Comparison of ENCODE assay signal across 36 cellular contexts in the genomic region with DNA sequence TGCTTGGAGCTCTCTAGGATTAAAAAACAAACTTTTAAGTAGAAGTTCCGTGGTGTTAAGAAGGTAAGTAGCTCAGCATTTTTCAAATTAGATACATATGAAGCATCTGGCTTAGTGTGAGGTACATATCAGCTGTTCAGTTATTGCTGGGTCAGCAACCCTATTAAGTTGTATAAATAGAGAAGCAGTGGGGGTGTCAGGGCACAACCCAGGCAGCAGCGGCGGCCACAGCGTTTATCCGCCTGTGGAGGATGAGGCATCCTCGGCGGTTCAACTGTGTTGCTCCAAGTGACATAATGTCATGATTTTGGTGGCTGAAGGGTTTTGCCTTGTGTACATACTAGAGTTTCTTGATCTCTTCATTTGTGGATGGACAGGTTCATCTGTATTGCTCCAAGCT.
"Had no signal": no experiment of that assay in that cellular context is flagged by ENCODE, and none has a peak within 500 bp of the region (broad histone marks: within the 10 kb centered on the region; RNA-seq: fewer than 3 reads in every experiment).

No MANE protein-coding gene starts in this region.

- FAIRE-seq: astrocyte, TTC549 had no signal

- H3K9me3 Mint-ChIP-seq: activated B cell treated with CpG ODN at 0.5 μM for 24 hours; activated CD4-positive, alpha-beta memory T cell treated with anti-CD3 and anti-CD28 coated beads, Interleukin-2, amount 10 ng/mL, durations not matched to agents 7 days and 5 days; activated naive CD4-positive, alpha-beta T cell treated with anti-CD3 and anti-CD28 coated beads for 36 hours; activated naive CD8-positive, alpha-beta T cell treated with anti-CD3 and anti-CD28 coated beads for 36 hours; activated T-cell treated with anti-CD3 and anti-CD28 coated beads, Interleukin-2, amount 50 U/mL, for 4 hours; activated T-cell treated with anti-CD3 and anti-CD28 coated beads, Interleukin-2, amount 50 U/mL, for 72 hours; activated T-helper 1 cell treated with anti-CD3 and anti-CD28 coated beads, Interleukin-12 subunit alpha, Interleukin-12 subunit beta, Interleukin-2, Interleukin-4 antibody, amounts not matched to agents 30 ng/mL and 10 ng/mL and 1 ng/mL, durations not matched to agents 14 hours and 24 hours and 36 hours; activated T-helper 17 cell treated with anti-CD3 and anti-CD28 coated beads, Interleukin-2, amount 50 U/mL, for 72 hours; T-helper 1 cell treated with Interleukin-12 subunit alpha and Interleukin-12 subunit beta and Interleukin-4 antibody, amounts not matched to agents 30 μg/mL and 1 μg/mL, for 36 hours; T-helper 2 cell treated with Interferon-gamma antibody and Interleukin-4, amounts not matched to agents 5 μg/mL and 100 μg/mL, for 36 hours had no signal

- H3K4me1 Mint-ChIP-seq: activated B cell treated with CpG ODN at 0.5 μM for 24 hours; activated CD4-positive, alpha-beta memory T cell treated with anti-CD3 and anti-CD28 coated beads, Interleukin-2, amount 10 ng/mL, durations not matched to agents 7 days and 5 days; activated CD4-positive, alpha-beta T cell treated with anti-CD3 and anti-CD28 coated beads, Interleukin-2, amount 10 ng/mL, durations not matched to agents 24 days and 14 days; activated naive CD8-positive, alpha-beta T cell treated with anti-CD3 and anti-CD28 coated beads for 36 hours; activated T-helper 17 cell treated with anti-CD3 and anti-CD28 coated beads, Interleukin-2, amount 50 U/mL, for 72 hours had no signal

- DNase-seq: activated B cell treated with CpG ODN at 0.5 μM for 24 hours; activated CD4-positive, alpha-beta memory T cell treated with anti-CD3 and anti-CD28 coated beads, Interleukin-2, amount 10 ng/mL, durations not matched to agents 7 days and 5 days; activated CD4-positive, alpha-beta T cell treated with anti-CD3 and anti-CD28 coated beads for 4 hours; activated CD4-positive, alpha-beta T cell treated with anti-CD3 and anti-CD28 coated beads, Interleukin-2, amount 10 ng/mL, durations not matched to agents 24 days and 14 days; activated CD4-positive, alpha-beta T cell treated with anti-CD3 and anti-CD28 coated beads, Interleukin-2, amount 50 U/mL, for 48 hours; activated CD4-positive, CD25-positive, alpha-beta regulatory T cell treated with anti-CD3 and anti-CD28 coated beads, Interleukin-2, amount 50 U/mL, for 72 hours; activated CD8-positive, alpha-beta memory T cell treated with anti-CD3 and anti-CD28 coated beads for 24 hours; activated CD8-positive, alpha-beta memory T cell treated with anti-CD3 and anti-CD28 coated beads, Interleukin-2, amount 50 U/mL, for 4 hours; activated CD8-positive, alpha-beta T cell treated with anti-CD3 and anti-CD28 coated beads, Interleukin-2, amount 10 ng/mL, durations not matched to agents 7 days and 5 days; activated effector memory CD4-positive, alpha-beta T cell treated with anti-CD3 and anti-CD28 coated beads, Interleukin-2, amount 50 U/mL, for 16 hours; activated naive CD4-positive, alpha-beta T cell treated with anti-CD3 and anti-CD28 coated beads for 36 hours; activated naive CD4-positive, alpha-beta T cell treated with anti-CD3 and anti-CD28 coated beads, Interleukin-2, amount 50 U/mL, for 16 hours; activated naive CD8-positive, alpha-beta T cell treated with anti-CD3 and anti-CD28 coated beads for 36 hours; activated T-cell treated with anti-CD3 and anti-CD28 coated beads for 4 hours; activated T-cell treated with anti-CD3 and anti-CD28 coated beads, Interleukin-2, amount 50 U/mL, for 1 hour; activated T-cell treated with anti-CD3 and anti-CD28 coated beads, Interleukin-2, amount 50 U/mL, for 4 hours; activated T-cell treated with anti-CD3 and anti-CD28 coated beads, Interleukin-2, amount 50 U/mL, for 72 hours; adrenal gland; amniotic stem cell; aorta; body of pancreas; brain microvascular endothelial cell; central memory CD4-positive, alpha-beta T cell; SW 1271; T-helper 1 cell; T-helper 2 cell; T-helper 9 cell had no signal

- H3K4me3 ChIP-seq: adrenal gland, body of pancreas, breast epithelium had no signal

- H3K4me1 ChIP-seq: adrenal gland, breast epithelium had no signal

- H3K36me3 ChIP-seq: adrenal gland, brain microvascular endothelial cell, breast epithelium had no signal

- H3K27ac Mint-ChIP-seq: activated B cell treated with CpG ODN at 0.5 μM for 24 hours; activated CD4-positive, alpha-beta memory T cell treated with anti-CD3 and anti-CD28 coated beads, Interleukin-2, amount 10 ng/mL, durations not matched to agents 7 days and 5 days; activated CD4-positive, alpha-beta T cell treated with anti-CD3 and anti-CD28 coated beads, Interleukin-2, amount 10 ng/mL, durations not matched to agents 24 days and 14 days; activated CD8-positive, alpha-beta T cell treated with anti-CD3 and anti-CD28 coated beads, Interleukin-2, amount 10 ng/mL, durations not matched to agents 7 days and 5 days; activated naive CD4-positive, alpha-beta T cell treated with anti-CD3 and anti-CD28 coated beads for 36 hours; activated naive CD4-positive, alpha-beta T cell treated with anti-CD3 and anti-CD28 coated beads, Interleukin-2, amount 50 U/mL, for 72 hours; activated naive CD8-positive, alpha-beta T cell treated with anti-CD3 and anti-CD28 coated beads for 36 hours; activated T-cell treated with anti-CD3 and anti-CD28 coated beads, Interleukin-2, amount 50 U/mL, for 72 hours; activated T-helper 1 cell treated with anti-CD3 and anti-CD28 coated beads, Interleukin-12 subunit alpha, Interleukin-12 subunit beta, Interleukin-2, Interleukin-4 antibody, amounts not matched to agents 30 ng/mL and 10 ng/mL and 1 ng/mL, durations not matched to agents 14 hours and 24 hours and 36 hours; activated T-helper 17 cell treated with anti-CD3 and anti-CD28 coated beads, Interleukin-2, amount 50 U/mL, for 72 hours; T-helper 1 cell treated with Interleukin-12 subunit alpha and Interleukin-12 subunit beta and Interleukin-4 antibody, amounts not matched to agents 30 μg/mL and 1 μg/mL, for 36 hours; T-helper 2 cell treated with Interferon-gamma antibody and Interleukin-4, amounts not matched to agents 5 μg/mL and 100 μg/mL, for 36 hours had no signal

- ATAC-seq: activated CD8-positive, alpha-beta T cell treated with anti-CD3 and anti-CD28 coated beads, Interleukin-2, amount 10 ng/mL, durations not matched to agents 7 days and 5 days; activated naive CD4-positive, alpha-beta T cell treated with anti-CD3 and anti-CD28 coated beads, Interleukin-2, amount 50 U/mL, for 72 hours; activated T-cell treated with anti-CD3 and anti-CD28 coated beads, Interleukin-2, amount 50 U/mL, for 4 hours; activated T-cell treated with anti-CD3 and anti-CD28 coated beads, Interleukin-2, amount 50 U/mL, for 72 hours; activated T-helper 17 cell treated with anti-CD3 and anti-CD28 coated beads, Interleukin-2, amount 50 U/mL, for 72 hours; body of pancreas had no signal

- H3K27ac ChIP-seq: adrenal gland, body of pancreas, brain microvascular endothelial cell, breast epithelium, VCaP had no signal

- H3K9me3 ChIP-seq: adrenal gland, body of pancreas, breast epithelium had no signal

- H3K36me3 Mint-ChIP-seq: activated naive CD4-positive, alpha-beta T cell treated with anti-CD3 and anti-CD28 coated beads, Interleukin-2, amount 50 U/mL, for 72 hours; activated naive CD8-positive, alpha-beta T cell treated with anti-CD3 and anti-CD28 coated beads for 36 hours had no signal

- H3K4me3 Mint-ChIP-seq: activated B cell treated with CpG ODN at 0.5 μM for 24 hours; activated CD4-positive, alpha-beta memory T cell treated with anti-CD3 and anti-CD28 coated beads, Interleukin-2, amount 10 ng/mL, durations not matched to agents 7 days and 5 days; activated CD4-positive, alpha-beta T cell treated with anti-CD3 and anti-CD28 coated beads, Interleukin-2, amount 10 ng/mL, durations not matched to agents 24 days and 14 days; activated CD8-positive, alpha-beta T cell treated with anti-CD3 and anti-CD28 coated beads, Interleukin-2, amount 10 ng/mL, durations not matched to agents 7 days and 5 days; activated naive CD4-positive, alpha-beta T cell treated with anti-CD3 and anti-CD28 coated beads for 36 hours; activated naive CD8-positive, alpha-beta T cell treated with anti-CD3 and anti-CD28 coated beads for 36 hours; activated T-cell treated with anti-CD3 and anti-CD28 coated beads, Interleukin-2, amount 50 U/mL, for 4 hours; activated T-cell treated with anti-CD3 and anti-CD28 coated beads, Interleukin-2, amount 50 U/mL, for 72 hours; activated T-helper 1 cell treated with anti-CD3 and anti-CD28 coated beads, Interleukin-12 subunit alpha, Interleukin-12 subunit beta, Interleukin-2, Interleukin-4 antibody, amounts not matched to agents 30 ng/mL and 10 ng/mL and 1 ng/mL, durations not matched to agents 14 hours and 24 hours and 36 hours; activated T-helper 17 cell treated with anti-CD3 and anti-CD28 coated beads, Interleukin-2, amount 50 U/mL, for 72 hours; T-helper 1 cell treated with Interleukin-12 subunit alpha and Interleukin-12 subunit beta and Interleukin-4 antibody, amounts not matched to agents 30 μg/mL and 1 μg/mL, for 36 hours; T-helper 2 cell treated with Interferon-gamma antibody and Interleukin-4, amounts not matched to agents 5 μg/mL and 100 μg/mL, for 36 hours had no signal

- H3K27me3 ChIP-seq: adrenal gland, body of pancreas, brain microvascular endothelial cell, breast epithelium had no signal
